1 cellular context compared by ENCODE assay signal in the genomic region with DNA sequence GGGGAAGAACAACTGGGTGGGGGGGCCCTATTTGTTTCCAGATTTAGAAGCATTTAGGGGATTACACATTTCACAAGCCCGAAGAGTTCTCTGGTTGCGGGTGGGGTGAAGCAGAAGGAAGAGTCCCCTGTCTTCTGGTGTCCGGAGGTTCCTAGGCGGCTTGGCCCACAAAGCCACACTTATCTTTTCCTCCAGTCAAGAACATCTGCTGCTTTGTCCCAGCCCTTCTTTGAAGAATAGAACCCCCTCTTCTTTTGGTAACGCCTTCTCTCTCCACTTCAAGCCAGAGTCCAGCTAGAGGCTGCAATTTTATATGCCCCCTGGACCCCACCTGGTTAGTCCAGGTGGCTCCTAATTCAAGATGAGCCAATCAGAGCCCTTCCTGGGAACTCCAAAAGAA.
TF ChIP-seq lines count a peak whose summit lies in the region.

No MANE protein-coding gene starts in this region.

TF ChIP-seq in K562, 482 proteins besides CTCF, POLR2A, EP300 and RAD21 (continued from another document and continues in another):
- TF ChIP-seq, protein P1, sequence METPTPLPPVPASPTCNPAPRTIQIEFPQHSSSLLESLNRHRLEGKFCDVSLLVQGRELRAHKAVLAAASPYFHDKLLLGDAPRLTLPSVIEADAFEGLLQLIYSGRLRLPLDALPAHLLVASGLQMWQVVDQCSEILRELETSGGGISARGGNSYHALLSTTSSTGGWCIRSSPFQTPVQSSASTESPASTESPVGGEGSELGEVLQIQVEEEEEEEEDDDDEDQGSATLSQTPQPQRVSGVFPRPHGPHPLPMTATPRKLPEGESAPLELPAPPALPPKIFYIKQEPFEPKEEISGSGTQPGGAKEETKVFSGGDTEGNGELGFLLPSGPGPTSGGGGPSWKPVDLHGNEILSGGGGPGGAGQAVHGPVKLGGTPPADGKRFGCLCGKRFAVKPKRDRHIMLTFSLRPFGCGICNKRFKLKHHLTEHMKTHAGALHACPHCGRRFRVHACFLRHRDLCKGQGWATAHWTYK (CRISPR knock-in tag; IDR thresholded peaks at IDR 0.05) = no peak
- TF ChIP-seq HDAC8 (tag; IDR thresholded peaks at IDR 0.05) = no peak
- TF ChIP-seq MAFK (IDR thresholded peaks at IDR 0.05; ENCODE audit: low read length) = no peak
- peak; percentile 66 for TF ChIP-seq TAL1 (IDR thresholded peaks at IDR 0.05)
- no peak for TF ChIP-seq SMARCA5 (IDR thresholded peaks at IDR 0.05)
- TF ChIP-seq ZNF23 (CRISPR knock-in tag; IDR thresholded peaks at IDR 0.05) = no peak
- 0 out of 4 replicates have a peak, but pooled peaks of 1 of the 2 experiments have one; percentile 35 for TF ChIP-seq TRIM24 (IDR thresholded peaks at IDR 0.05)
- no peak for TF ChIP-seq DNMT1 (IDR thresholded peaks at IDR 0.05)
- TF ChIP-seq TRIM28 (IDR thresholded peaks at IDR 0.05) = 0 out of 2 replicates have a peak, but pooled peaks have one; percentile 24
- no peak for TF ChIP-seq CHD2 (IDR thresholded peaks at IDR 0.05; ENCODE audit: low read depth, low read length)
- TF ChIP-seq, protein P2, sequence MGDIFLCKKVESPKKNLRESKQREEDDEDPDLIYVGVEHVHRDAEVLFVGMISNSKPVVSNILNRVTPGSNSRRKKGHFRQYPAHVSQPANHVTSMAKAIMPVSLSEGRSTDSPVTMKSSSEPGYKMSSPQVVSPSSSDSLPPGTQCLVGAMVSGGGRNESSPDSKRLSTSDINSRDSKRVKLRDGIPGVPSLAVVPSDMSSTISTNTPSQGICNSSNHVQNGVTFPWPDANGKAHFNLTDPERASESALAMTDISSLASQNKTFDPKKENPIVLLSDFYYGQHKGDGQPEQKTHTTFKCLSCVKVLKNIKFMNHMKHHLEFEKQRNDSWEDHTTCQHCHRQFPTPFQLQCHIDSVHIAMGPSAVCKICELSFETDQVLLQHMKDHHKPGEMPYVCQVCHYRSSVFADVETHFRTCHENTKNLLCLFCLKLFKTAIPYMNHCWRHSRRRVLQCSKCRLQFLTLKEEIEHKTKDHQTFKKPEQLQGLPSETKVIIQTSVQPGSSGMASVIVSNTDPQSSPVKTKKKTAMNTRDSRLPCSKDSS (IDR thresholded peaks at IDR 0.05; ENCODE audit: low read depth, partially characterized antibody) = no peak
- TF ChIP-seq ESRRB (CRISPR knock-in tag; IDR thresholded peaks at IDR 0.05; ENCODE audit: borderline replicate concordance) = no peak
- no peak for TF ChIP-seq ZBTB7A (IDR thresholded peaks at IDR 0.05; ENCODE audit: borderline replicate concordance, control insufficient read depth, low read depth, low read length)
- TF ChIP-seq ZC3H4 (CRISPR knock-in tag; IDR thresholded peaks at IDR 0.05; ENCODE audit: borderline replicate concordance) = no peak
- no peak for TF ChIP-seq MYNN (IDR thresholded peaks at IDR 0.05)
- no peak for TF ChIP-seq MYNN (CRISPR knock-in tag; IDR thresholded peaks at IDR 0.05)
- TF ChIP-seq ZNF24 (IDR thresholded peaks at IDR 0.05) = no peak
- TF ChIP-seq SMARCA4 (IDR thresholded peaks at IDR 0.05) = peak; percentile 66; the same call in 1 of the 2 replicates
- no peak for TF ChIP-seq NFRKB (IDR thresholded peaks at IDR 0.05; ENCODE audit: low read depth)
- TF ChIP-seq HDAC2 (IDR thresholded peaks at IDR 0.05) = peak; percentile 48; the same call in 1 of the 2 replicates
- TF ChIP-seq CBX3 (IDR thresholded peaks at IDR 0.05; ENCODE audit: borderline replicate concordance in 1 of 2, low read length in 2 of 2) = peak in 1 of 2 experiments; percentile 28; a peak in 1 of 3 replicates
- TF ChIP-seq POLR2B (IDR thresholded peaks at IDR 0.05; ENCODE audit: low read depth, partially characterized antibody) = no peak
- TF ChIP-seq, protein P3, sequence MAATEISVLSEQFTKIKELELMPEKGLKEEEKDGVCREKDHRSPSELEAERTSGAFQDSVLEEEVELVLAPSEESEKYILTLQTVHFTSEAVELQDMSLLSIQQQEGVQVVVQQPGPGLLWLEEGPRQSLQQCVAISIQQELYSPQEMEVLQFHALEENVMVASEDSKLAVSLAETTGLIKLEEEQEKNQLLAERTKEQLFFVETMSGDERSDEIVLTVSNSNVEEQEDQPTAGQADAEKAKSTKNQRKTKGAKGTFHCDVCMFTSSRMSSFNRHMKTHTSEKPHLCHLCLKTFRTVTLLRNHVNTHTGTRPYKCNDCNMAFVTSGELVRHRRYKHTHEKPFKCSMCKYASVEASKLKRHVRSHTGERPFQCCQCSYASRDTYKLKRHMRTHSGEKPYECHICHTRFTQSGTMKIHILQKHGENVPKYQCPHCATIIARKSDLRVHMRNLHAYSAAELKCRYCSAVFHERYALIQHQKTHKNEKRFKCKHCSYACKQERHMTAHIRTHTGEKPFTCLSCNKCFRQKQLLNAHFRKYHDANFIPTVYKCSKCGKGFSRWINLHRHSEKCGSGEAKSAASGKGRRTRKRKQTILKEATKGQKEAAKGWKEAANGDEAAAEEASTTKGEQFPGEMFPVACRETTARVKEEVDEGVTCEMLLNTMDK (IDR thresholded peaks at IDR 0.05; ENCODE audit: borderline replicate concordance, insufficient read depth, low read depth, low read length, poor library complexity, severe bottlenecking) = no peak
- TF ChIP-seq ZNF212 (CRISPR knock-in tag; IDR thresholded peaks at IDR 0.05) = no peak
- TF ChIP-seq, protein P4, sequence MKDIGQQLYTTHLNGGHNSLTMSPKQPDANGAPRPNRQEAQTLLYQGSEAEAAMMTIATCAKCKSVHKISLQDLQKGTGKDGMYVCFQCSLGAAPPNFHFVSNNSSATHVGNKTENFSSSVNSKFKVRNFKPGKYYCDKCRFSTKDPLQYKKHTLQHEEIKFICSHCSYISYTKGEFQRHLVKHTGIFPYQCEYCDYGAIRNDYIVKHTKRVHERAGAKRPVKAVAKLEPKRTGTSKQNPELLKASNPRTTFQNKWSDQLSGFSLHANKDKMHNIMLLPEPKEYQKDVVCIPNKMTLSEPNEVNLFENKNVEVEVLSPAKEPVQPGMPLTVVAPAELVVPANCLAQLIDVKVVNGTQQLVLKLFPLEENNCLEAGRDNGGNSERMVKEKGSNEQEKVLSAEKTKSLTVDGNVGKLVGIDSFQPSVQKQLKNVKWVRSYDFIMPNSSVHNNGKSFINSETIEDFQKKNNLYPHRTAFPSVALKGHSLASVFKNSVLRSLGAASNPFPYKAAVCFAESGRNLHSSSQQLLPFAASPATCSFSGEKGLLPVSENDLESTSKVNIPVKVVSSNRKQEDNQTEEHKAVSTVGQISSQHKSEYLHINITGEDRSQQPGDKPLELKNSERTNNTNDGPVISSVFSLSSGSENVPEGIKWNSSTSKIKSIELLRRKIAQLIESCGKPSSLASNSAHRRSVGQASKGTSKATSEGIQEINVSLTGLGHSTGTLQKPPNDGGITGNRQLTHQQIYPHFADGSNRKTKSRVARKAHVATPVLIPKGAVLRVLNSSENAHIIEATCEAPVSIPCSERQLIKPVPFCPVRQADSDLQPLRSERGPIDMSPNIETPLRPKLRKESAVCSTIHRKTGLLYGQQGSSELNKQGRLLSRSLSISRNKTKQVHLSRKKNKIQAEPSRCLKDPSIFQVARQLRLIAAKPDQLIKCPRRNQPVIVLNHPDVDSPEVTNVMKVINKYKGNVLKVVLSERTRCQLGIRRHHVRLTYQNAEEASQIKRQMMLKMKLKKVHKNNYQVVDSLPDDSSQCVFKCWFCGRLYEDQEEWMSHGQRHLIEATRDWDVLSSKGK (CRISPR knock-in tag; IDR thresholded peaks at IDR 0.05) = no peak
- no peak for TF ChIP-seq ZNF282 (CRISPR knock-in tag; IDR thresholded peaks at IDR 0.05)
- peak; percentile 65 for TF ChIP-seq SOX6 (IDR thresholded peaks at IDR 0.05)
- TF ChIP-seq, protein P5, sequence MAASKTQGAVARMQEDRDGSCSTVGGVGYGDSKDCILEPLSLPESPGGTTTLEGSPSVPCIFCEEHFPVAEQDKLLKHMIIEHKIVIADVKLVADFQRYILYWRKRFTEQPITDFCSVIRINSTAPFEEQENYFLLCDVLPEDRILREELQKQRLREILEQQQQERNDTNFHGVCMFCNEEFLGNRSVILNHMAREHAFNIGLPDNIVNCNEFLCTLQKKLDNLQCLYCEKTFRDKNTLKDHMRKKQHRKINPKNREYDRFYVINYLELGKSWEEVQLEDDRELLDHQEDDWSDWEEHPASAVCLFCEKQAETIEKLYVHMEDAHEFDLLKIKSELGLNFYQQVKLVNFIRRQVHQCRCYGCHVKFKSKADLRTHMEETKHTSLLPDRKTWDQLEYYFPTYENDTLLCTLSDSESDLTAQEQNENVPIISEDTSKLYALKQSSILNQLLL (CRISPR knock-in tag; IDR thresholded peaks at IDR 0.05; ENCODE audit: borderline replicate concordance) = no peak
- TF ChIP-seq RFX1 (IDR thresholded peaks at IDR 0.05) = no peak
- no peak for TF ChIP-seq RBFOX2 (IDR thresholded peaks at IDR 0.05; ENCODE audit: low read depth, low read length)
- TF ChIP-seq CC2D1A (IDR thresholded peaks at IDR 0.05) = peak; percentile 12; the same call in 1 of the 2 replicates
- TF ChIP-seq, protein P6, sequence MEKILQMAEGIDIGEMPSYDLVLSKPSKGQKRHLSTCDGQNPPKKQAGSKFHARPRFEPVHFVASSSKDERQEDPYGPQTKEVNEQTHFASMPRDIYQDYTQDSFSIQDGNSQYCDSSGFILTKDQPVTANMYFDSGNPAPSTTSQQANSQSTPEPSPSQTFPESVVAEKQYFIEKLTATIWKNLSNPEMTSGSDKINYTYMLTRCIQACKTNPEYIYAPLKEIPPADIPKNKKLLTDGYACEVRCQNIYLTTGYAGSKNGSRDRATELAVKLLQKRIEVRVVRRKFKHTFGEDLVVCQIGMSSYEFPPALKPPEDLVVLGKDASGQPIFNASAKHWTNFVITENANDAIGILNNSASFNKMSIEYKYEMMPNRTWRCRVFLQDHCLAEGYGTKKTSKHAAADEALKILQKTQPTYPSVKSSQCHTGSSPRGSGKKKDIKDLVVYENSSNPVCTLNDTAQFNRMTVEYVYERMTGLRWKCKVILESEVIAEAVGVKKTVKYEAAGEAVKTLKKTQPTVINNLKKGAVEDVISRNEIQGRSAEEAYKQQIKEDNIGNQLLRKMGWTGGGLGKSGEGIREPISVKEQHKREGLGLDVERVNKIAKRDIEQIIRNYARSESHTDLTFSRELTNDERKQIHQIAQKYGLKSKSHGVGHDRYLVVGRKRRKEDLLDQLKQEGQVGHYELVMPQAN (IDR thresholded peaks at IDR 0.05; ENCODE audit: borderline replicate concordance) = no peak
- TF ChIP-seq, protein P7, sequence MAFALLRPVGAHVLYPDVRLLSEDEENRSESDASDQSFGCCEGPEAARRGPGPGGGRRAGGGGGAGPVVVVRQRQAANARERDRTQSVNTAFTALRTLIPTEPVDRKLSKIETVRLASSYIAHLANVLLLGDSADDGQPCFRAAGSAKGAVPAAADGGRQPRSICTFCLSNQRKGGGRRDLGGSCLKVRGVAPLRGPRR (CRISPR knock-in tag; IDR thresholded peaks at IDR 0.05) = no peak
- no peak for TF ChIP-seq CREB1 (IDR thresholded peaks at IDR 0.05)
- TF ChIP-seq CREB1 (CRISPR knock-in tag; IDR thresholded peaks at IDR 0.05) = no peak
- no peak for TF ChIP-seq TEAD2 (tag; IDR thresholded peaks at IDR 0.05)
- TF ChIP-seq TAF1 (IDR thresholded peaks at IDR 0.05; ENCODE audit: control insufficient read depth, extremely low read depth, insufficient read depth, low read length, severe bottlenecking) = peak; percentile 28
- TF ChIP-seq LCOR (CRISPR knock-in tag; IDR thresholded peaks at IDR 0.05) = no peak; the same call in 1 of the 2 replicates
- TF ChIP-seq RCOR1 (IDR thresholded peaks at IDR 0.05; ENCODE audit: borderline replicate concordance in 1 of 2, low read depth in 2 of 2, low read length in 2 of 2) = peak in 1 of 2 experiments; percentile 47; a peak in 1 of 4 replicates
- TF ChIP-seq, protein P8, sequence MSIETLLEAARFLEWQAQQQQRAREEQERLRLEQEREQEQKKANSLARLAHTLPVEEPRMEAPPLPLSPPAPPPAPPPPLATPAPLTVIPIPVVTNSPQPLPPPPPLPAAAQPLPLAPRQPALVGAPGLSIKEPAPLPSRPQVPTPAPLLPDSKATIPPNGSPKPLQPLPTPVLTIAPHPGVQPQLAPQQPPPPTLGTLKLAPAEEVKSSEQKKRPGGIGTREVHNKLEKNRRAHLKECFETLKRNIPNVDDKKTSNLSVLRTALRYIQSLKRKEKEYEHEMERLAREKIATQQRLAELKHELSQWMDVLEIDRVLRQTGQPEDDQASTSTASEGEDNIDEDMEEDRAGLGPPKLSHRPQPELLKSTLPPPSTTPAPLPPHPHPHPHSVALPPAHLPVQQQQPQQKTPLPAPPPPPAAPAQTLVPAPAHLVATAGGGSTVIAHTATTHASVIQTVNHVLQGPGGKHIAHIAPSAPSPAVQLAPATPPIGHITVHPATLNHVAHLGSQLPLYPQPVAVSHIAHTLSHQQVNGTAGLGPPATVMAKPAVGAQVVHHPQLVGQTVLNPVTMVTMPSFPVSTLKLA (conservative IDR thresholded peaks at IDR 0.05) = no peak; a peak in 1 of 4 replicates
- TF ChIP-seq, protein P9, sequence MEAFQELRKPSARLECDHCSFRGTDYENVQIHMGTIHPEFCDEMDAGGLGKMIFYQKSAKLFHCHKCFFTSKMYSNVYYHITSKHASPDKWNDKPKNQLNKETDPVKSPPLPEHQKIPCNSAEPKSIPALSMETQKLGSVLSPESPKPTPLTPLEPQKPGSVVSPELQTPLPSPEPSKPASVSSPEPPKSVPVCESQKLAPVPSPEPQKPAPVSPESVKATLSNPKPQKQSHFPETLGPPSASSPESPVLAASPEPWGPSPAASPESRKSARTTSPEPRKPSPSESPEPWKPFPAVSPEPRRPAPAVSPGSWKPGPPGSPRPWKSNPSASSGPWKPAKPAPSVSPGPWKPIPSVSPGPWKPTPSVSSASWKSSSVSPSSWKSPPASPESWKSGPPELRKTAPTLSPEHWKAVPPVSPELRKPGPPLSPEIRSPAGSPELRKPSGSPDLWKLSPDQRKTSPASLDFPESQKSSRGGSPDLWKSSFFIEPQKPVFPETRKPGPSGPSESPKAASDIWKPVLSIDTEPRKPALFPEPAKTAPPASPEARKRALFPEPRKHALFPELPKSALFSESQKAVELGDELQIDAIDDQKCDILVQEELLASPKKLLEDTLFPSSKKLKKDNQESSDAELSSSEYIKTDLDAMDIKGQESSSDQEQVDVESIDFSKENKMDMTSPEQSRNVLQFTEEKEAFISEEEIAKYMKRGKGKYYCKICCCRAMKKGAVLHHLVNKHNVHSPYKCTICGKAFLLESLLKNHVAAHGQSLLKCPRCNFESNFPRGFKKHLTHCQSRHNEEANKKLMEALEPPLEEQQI (IDR thresholded peaks at IDR 0.05) = no peak
- TF ChIP-seq ZNF253 (CRISPR knock-in tag; conservative IDR thresholded peaks at IDR 0.05) = no peak
- TF ChIP-seq TBP (optimal IDR thresholded peaks at IDR 0.05; ENCODE audit: low read depth, low read length) = peak; percentile 35
- TF ChIP-seq NFATC3 (IDR thresholded peaks at IDR 0.05) = no peak
- TF ChIP-seq JUND (IDR thresholded peaks at IDR 0.05; ENCODE audit: borderline replicate concordance, low read depth, low read length) = 0 out of 2 replicates have a peak, but pooled peaks have one; percentile 14
- no peak; the same call in 2 of the 3 replicates for TF ChIP-seq JUND (tag; IDR thresholded peaks at IDR 0.05; ENCODE audit: borderline replicate concordance, low read depth, low read length)
- TF ChIP-seq NR2C2 (CRISPR knock-in tag; IDR thresholded peaks at IDR 0.05) = no peak
- no peak for TF ChIP-seq NR2C2 (tag; IDR thresholded peaks at IDR 0.05)
- TF ChIP-seq SMARCE1 (IDR thresholded peaks at IDR 0.05) = peak; percentile 25; the same call in 1 of the 2 replicates
